Comparison of ENCODE assay signal across 1 cellular context in genomic region chr1:180981596-180982387, GRCh38.
TF ChIP-seq lines count a peak whose summit lies in the region.

No MANE protein-coding gene starts in this region.

TF ChIP-seq in GM23338, 12 proteins besides CTCF, POLR2A, EP300 and RAD21 (continued from another document):
- TF ChIP-seq REST (IDR thresholded peaks at IDR 0.05; ENCODE audit: unreplicated experiment), result no peak
TF ChIP-seq in GM23338: peak in this region for 0.
